In the genomic region with DNA sequence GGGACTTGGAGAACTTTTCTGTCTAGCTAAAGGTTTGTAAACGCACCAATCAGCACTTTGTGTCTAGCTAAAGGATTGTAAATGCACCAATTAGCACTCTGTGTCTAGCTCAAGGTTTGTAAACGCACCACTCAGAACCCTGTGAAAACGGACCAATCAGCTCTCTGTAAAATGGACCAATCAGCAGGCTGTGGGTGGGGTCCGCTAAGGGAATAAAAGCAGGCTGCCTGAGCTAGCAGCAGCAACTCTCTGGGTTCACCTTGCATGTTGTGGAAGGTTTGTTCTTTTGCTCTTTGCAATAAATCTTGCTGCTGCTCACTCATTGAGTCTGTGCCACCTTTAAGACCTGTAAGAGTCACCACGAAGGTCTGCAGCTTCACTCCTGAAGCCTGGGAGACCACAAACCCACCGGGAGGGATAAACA, we compare ENCODE assay signal across 1 cellular context.
TF ChIP-seq lines count a peak whose summit lies in the region.

No MANE protein-coding gene starts in this region.

TF ChIP-seq in H1, 55 proteins besides CTCF, POLR2A, EP300 and RAD21:
- peak; percentile 48; the same call in 1 of the 2 replicates for TF ChIP-seq SP1 (IDR thresholded peaks at IDR 0.05; ENCODE audit: low read depth, low read length)
